In the genomic region with DNA sequence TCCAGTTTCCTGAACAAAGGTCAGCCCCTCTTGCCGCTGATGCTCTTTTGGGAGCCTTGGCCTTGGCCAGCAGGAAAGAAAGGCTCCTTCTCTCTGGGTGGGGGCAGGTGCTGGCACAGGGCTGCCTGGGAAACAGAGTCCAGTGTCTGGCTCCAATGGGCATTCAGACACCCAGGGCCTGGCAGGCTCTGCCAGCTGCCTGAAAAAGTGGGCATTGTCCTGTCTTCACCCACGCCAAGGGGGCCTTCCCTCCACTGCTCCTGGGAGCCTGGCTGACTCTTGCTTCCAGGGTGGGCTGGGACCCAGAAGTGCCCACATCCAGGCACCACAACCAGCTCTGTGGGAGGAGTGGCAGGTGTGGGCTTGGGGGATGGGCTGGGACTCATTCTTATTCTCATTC, we compare ENCODE assay signal across 21 cellular contexts.
"Had no signal": no experiment of that assay in that cellular context is flagged by ENCODE, and none has a peak within 500 bp of the region (broad histone marks: within the 10 kb centered on the region; RNA-seq: fewer than 3 reads in every experiment).

No MANE protein-coding gene starts in this region.

- H3K4me1 ChIP-seq: testis had no signal

- H3K27ac ChIP-seq: foreskin keratinocyte, stomach, testis had no signal

- FAIRE-seq: bronchial epithelial cell, small intestine, TTC549 had no signal

- H3K4me3 ChIP-seq: stomach, testis had no signal

- H3K36me3 ChIP-seq: stomach had no signal

- ATAC-seq: activated CD8-positive, alpha-beta T cell treated with anti-CD3 and anti-CD28 coated beads, Interleukin-2, amount 10 ng/mL, durations not matched to agents 7 days and 5 days; activated naive CD4-positive, alpha-beta T cell treated with anti-CD3 and anti-CD28 coated beads, Interleukin-2, amount 50 U/mL, for 72 hours; foreskin keratinocyte; left ventricle myocardium superior; sciatic nerve; stimulated activated effector memory CD8-positive, alpha-beta T cell treated with anti-CD3 and anti-CD28 coated beads, Interleukin-12 subunit alpha, Interleukin-12 subunit beta, amount 100 ng/mL, for 72 hours; T-cell had no signal

- H3K9me3 ChIP-seq: stomach, testis had no signal

- H3K27me3 ChIP-seq: testis had no signal

- DNase-seq: activated CD4-positive, alpha-beta T cell treated with anti-CD3 and anti-CD28 coated beads for 1 hour; activated CD4-positive, alpha-beta T cell treated with anti-CD3 and anti-CD28 coated beads, Interleukin-2, amount 50 U/mL, for 1 hour; activated CD8-positive, alpha-beta T cell treated with anti-CD3 and anti-CD28 coated beads, Interleukin-2, amount 10 ng/mL, durations not matched to agents 7 days and 5 days; activated T-cell treated with anti-CD3 and anti-CD28 coated beads, Interleukin-2, amount 50 U/mL, for 1 hour; effector CD4-positive, alpha-beta T cell; erythroblast; foreskin keratinocyte; glutamatergic neuron; left ventricle myocardium superior; mammary epithelial cell; occipital lobe; small intestine; stimulated activated CD4-positive, alpha-beta T cell treated with anti-CD3 and anti-CD28 coated beads, Interleukin-2, amount 100 ng/mL, for 24 hours; stomach; T-cell; testis had no signal
